11 cellular contexts compared by ENCODE assay signal in genomic region chr20:41152108-41152757, GRCh38. TPM values are rescaled to one million over a fixed set of nuclear protein-coding genes. Genes with fewer than 3 reads are reported as not detected.
DNase-seq lines count a peak whose midpoint lies in the region; ATAC-seq and TF ChIP-seq lines count a peak whose summit lies in the region.
"Had no signal": no experiment of that assay in that cellular context is flagged by ENCODE, and none has a peak within 500 bp of the region (broad histone marks: within the 10 kb centered on the region; RNA-seq: fewer than 3 reads in every experiment).

No MANE protein-coding gene starts in this region.

- WGBS in prostate gland = 45% methylated on average over 5 of the region's 5 CpGs

- intact Hi-C loops in Caco-2 (cut with micrococcal nuclease; ENCODE audit: unreplicated experiment) = no loop called here
- intact Hi-C loops in prostate gland (cut with DNase I) = no loop called here

- H3K36me3 ChIP-seq in Caco-2 (ENCODE audit: control insufficient read depth, insufficient read depth, low read length) = no peaks in the 10 kb centered on the region
- H3K36me3 ChIP-seq in parathyroid adenoma (ENCODE audit: control insufficient read depth, insufficient read depth, low read length) = no peaks in the 10 kb centered on the region
- H3K36me3 ChIP-seq in prostate gland = no peaks in the 10 kb centered on the region
- H3K36me3 ChIP-seq: colonic mucosa, right lobe of liver had no signal

- H3K4me1 ChIP-seq in Caco-2 = no peaks in the 10 kb centered on the region; the same call in 1 of the 2 replicates
- peaks cover 15% of the 10 kb centered on the region for H3K4me1 ChIP-seq in parathyroid adenoma
- H3K4me1 ChIP-seq in prostate gland (replicated peaks) = peaks cover 5% of the 10 kb centered on the region
- H3K4me1 ChIP-seq: HAP-1 had no signal

- H3K27me3 Mint-ChIP-seq in Caco-2 (ENCODE audit: insufficient read depth, unreplicated experiment) = no peaks in the 10 kb centered on the region
- peaks cover 0 to 2% of the 10 kb centered on the region in 2 donors for H3K27me3 Mint-ChIP-seq in T-cell
- peaks cover 14% of the 10 kb centered on the region for H3K27me3 Mint-ChIP-seq in endothelial cell (ENCODE audit: unreplicated experiment)

- H3K27ac Mint-ChIP-seq in Caco-2 (ENCODE audit: unreplicated experiment) (peak overlapping the region; percentile 1), T-cell (peak overlapping the region; percentile 97 to 100), endothelial cell (ENCODE audit: unreplicated experiment) (peak overlapping the region; percentile 100)

- H3K27me3 ChIP-seq in Caco-2 (replicated peaks; ENCODE audit: control insufficient read depth, insufficient read depth, low read length) (no peaks in the 10 kb centered on the region), parathyroid adenoma (ENCODE audit: control insufficient read depth, insufficient read depth, low read length) (no peaks in the 10 kb centered on the region), prostate gland (replicated peaks; ENCODE audit: insufficient read depth) (no peaks in the 10 kb centered on the region)
- H3K27me3 ChIP-seq: colonic mucosa, right lobe of liver had no signal

- H3K4me1 Mint-ChIP-seq in Caco-2 (ENCODE audit: low read depth, unreplicated experiment) (peaks cover 21% of the 10 kb centered on the region), T-cell (peaks cover 95 to 100% (median 96%) of the 10 kb centered on the region in 3 donors), endothelial cell (ENCODE audit: unreplicated experiment) (peaks cover 85% of the 10 kb centered on the region)

- peaks cover 71% of the 10 kb centered on the region for H3K79me2 ChIP-seq in parathyroid adenoma

- no peak for ATAC-seq in T-cell (replicated peaks in 1 of 4)
- ATAC-seq in HG02852 (IDR thresholded peaks at IDR 0.05; ENCODE audit: unreplicated experiment) = no peak
- ATAC-seq: right lobe of liver had no signal

- TF ChIP-seq CTCF in Caco-2 (IDR thresholded peaks at IDR 0.05; ENCODE audit: insufficient read depth in 1 of 2, low read depth in 1 of 2, low read length in 1 of 2, severe bottlenecking in 1 of 2, unreplicated experiment in 1 of 2) (no peak), endothelial cell (IDR thresholded peaks at IDR 0.05; ENCODE audit: unreplicated experiment) (no peak), parathyroid adenoma (IDR thresholded peaks at IDR 0.05) (no peak), prostate gland (IDR thresholded peaks at IDR 0.05) (no peak)

- H2AFZ ChIP-seq in parathyroid adenoma = no peak overlapping the region

- no peaks in the 10 kb centered on the region for H3K9me3 Mint-ChIP-seq in Caco-2 (ENCODE audit: unreplicated experiment)
- no peaks in the 10 kb centered on the region for H3K9me3 Mint-ChIP-seq in T-cell
- H3K9me3 Mint-ChIP-seq in endothelial cell (ENCODE audit: unreplicated experiment) = no peaks in the 10 kb centered on the region

- no TSS peak for BruUV-seq in Caco-2 (replicated peaks; lab: Mats Ljungman, UMichigan)

- H3K4me3 ChIP-seq in Caco-2 (ENCODE audit: low read depth, low read length) = no peak overlapping the region
- no peak overlapping the region for H3K4me3 ChIP-seq in parathyroid adenoma (ENCODE audit: low read depth, low read length)
- H3K4me3 ChIP-seq in prostate gland = no peak overlapping the region
- H3K4me3 ChIP-seq: colonic mucosa, HAP-1, right lobe of liver had no signal

- H3K36me3 Mint-ChIP-seq in Caco-2 (ENCODE audit: insufficient read depth, unreplicated experiment) (peaks cover 9% of the 10 kb centered on the region), T-cell (no peaks in the 10 kb centered on the region), endothelial cell (ENCODE audit: low read depth, unreplicated experiment) (peaks cover 40% of the 10 kb centered on the region)

- no peak overlapping the region for H3K9ac ChIP-seq in parathyroid adenoma

- TF ChIP-seq POLR2A in prostate gland (IDR thresholded peaks at IDR 0.05) = no peak

- POLR2A ChIA-PET in Caco-2 (lab: Charles Lee) (no interaction called here), T-cell (lab: Charles Lee) (interaction anchor here in 1 of 2 donors (1.0 kb wide), 1 partner anchor 11 kb away, joined by 5 read pairs; no protein-coding TSS in a partner anchor)

- CTCF ChIA-PET in Caco-2 (lab: Charles Lee) (interaction anchor here (1.4 to 1.6 kb wide), 2 partner anchors 17 to 21 kb away, joined by 5 to 6 read pairs; no protein-coding TSS in a partner anchor), T-cell (lab: Charles Lee) (interaction anchor here in 1 of 2 donors (1.1 to 2.4 kb wide), 4 partner anchors 10 to 17 kb away, joined by 4 to 8 read pairs (median 6); no protein-coding TSS in a partner anchor)

- H3K4me3 Mint-ChIP-seq in Caco-2 (ENCODE audit: unreplicated experiment) (no peak overlapping the region), T-cell (peak overlapping the region in 2 of 3 donors; percentile 5 to 89), endothelial cell (ENCODE audit: unreplicated experiment) (peak overlapping the region; percentile 82)

- peak overlapping the region; percentile 27 for H3K27ac ChIP-seq in parathyroid adenoma
- no peak overlapping the region for H3K27ac ChIP-seq in prostate gland
- H3K27ac ChIP-seq: colonic mucosa, right lobe of liver had no signal

- DNase-seq in Caco-2 = no peak
- DNase-seq in T-cell = no peak
- DNase-seq in endothelial cell (ENCODE audit: low spot score) = no peak
- no peak for DNase-seq in prostate gland (ENCODE audit: low spot score)
- no peak for DNase-seq in stimulated activated naive CD4-positive, alpha-beta T cell treated with Interleukin-2 at 50 U/mL for 16 hours (lab: John Stamatoyannopoulos, UW)
- DNase-seq: Calu3, colonic mucosa had no signal

- H3K9me3 ChIP-seq in Caco-2 (no peaks in the 10 kb centered on the region), parathyroid adenoma (ENCODE audit: control insufficient read depth, low read length) (no peaks in the 10 kb centered on the region), prostate gland (no peaks in the 10 kb centered on the region)
- H3K9me3 ChIP-seq: colonic mucosa, HAP-1, right lobe of liver had no signal

- H3K4me2 ChIP-seq in parathyroid adenoma (ENCODE audit: low read length) = no peak overlapping the region

RNA-seq across cellular contexts. Expression of gene PLCG1, which starts 14.9 kb away (rescaled TPM):
- 196 and 205 TPM in 2 replicates for total RNA-seq in Caco-2 (2022)
- 100 to 1,000 TPM; 390 to 589 (median 444) TPM for total RNA-seq in T-cell
- total RNA-seq in endothelial cell (ENCODE audit: unreplicated experiment) = 456 TPM
- 100 to 1,000 TPM in 1 of 2 donors, 10 to 100 TPM in 1; 67.9 to 129 TPM for total RNA-seq in prostate gland

Comparison
In these comparisons a context has a peak if more than half of its experiments do, and no peak if none do; other contexts are left out.
1. H3K27ac Mint-ChIP-seq: peak in every context shown above with its lines; median percentile 100 in endothelial cell; 98 in T-cell; 1 in Caco-2.